24 cellular contexts compared by ENCODE assay signal in the genomic region with DNA sequence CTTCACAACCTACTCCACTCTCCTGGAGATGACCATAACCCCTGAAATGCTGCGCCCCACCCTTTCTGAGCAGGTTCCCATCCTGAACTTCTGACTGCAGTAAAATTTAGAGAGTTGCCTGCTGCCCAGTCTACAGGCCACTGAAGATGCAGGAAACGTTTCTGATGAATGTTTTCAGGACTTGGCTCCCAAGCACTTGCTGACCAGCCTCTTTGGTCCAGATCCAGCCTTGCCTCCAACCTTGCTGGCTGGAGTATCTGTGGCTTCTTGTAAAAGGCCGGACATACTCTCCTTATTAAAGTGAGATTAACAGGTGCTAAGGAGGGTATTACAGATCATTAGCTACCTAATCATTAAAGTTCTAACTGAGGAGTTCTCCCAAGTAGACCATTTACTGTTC.
"Had no signal": no experiment of that assay in that cellular context is flagged by ENCODE, and none has a peak within 500 bp of the region (broad histone marks: within the 10 kb centered on the region; RNA-seq: fewer than 3 reads in every experiment).

No MANE protein-coding gene starts in this region.

- H3K27ac ChIP-seq: ascending aorta, epithelial cell of prostate, left lung, neutrophil, ovary, psoas muscle, tibial artery had no signal

- DNase-seq: activated CD4-positive, alpha-beta T cell treated with anti-CD3 and anti-CD28 coated beads, Interleukin-2, amount 50 U/mL, for 4 hours; activated CD8-positive, alpha-beta memory T cell treated with anti-CD3 and anti-CD28 coated beads for 24 hours; activated CD8-positive, alpha-beta memory T cell treated with anti-CD3 and anti-CD28 coated beads, Interleukin-2, amount 50 U/mL, for 4 hours; activated T-cell treated with anti-CD3 and anti-CD28 coated beads, Interleukin-2, amount 50 U/mL, for 24 hours; cerebellar nuclear complex; cortex of kidney; foreskin melanocyte; immature natural killer cell; left lung; midbrain; ovary; psoas muscle; right cardiac atrium; stimulated activated CD4-positive, alpha-beta T cell treated with anti-CD3 and anti-CD28 coated beads, Interleukin-12 subunit alpha, Interleukin-12 subunit beta, amount 100 ng/mL, for 4 hours; substantia nigra; T-helper 1 cell; tibial artery had no signal

- H3K27me3 ChIP-seq: ascending aorta, left lung, neutrophil, ovary, tibial artery had no signal

- H3K36me3 ChIP-seq: ascending aorta, left lung, neutrophil, ovary, tibial artery had no signal

- ATAC-seq: activated naive CD4-positive, alpha-beta T cell treated with anti-CD3 and anti-CD28 coated beads, Interleukin-2, amount 50 U/mL, for 72 hours; activated T-helper 17 cell treated with anti-CD3 and anti-CD28 coated beads, Interleukin-2, amount 50 U/mL, for 72 hours; left lung; natural killer cell treated with Interleukin-12 subunit alpha and Interleukin-12 subunit beta and Interleukin-15 and Interleukin-18, amount 100 ng/mL, for 72 hours; psoas muscle; WTC11 had no signal

- H3K4me1 ChIP-seq: ascending aorta, left lung, psoas muscle, tibial artery had no signal

- H3K4me3 ChIP-seq: ascending aorta, left lung, ovary, psoas muscle, tibial artery had no signal

- H3K9me3 ChIP-seq: ascending aorta, left lung, neutrophil, ovary, psoas muscle, tibial artery had no signal
